ENCODE assay signal across 7 cellular contexts in the genomic region with DNA sequence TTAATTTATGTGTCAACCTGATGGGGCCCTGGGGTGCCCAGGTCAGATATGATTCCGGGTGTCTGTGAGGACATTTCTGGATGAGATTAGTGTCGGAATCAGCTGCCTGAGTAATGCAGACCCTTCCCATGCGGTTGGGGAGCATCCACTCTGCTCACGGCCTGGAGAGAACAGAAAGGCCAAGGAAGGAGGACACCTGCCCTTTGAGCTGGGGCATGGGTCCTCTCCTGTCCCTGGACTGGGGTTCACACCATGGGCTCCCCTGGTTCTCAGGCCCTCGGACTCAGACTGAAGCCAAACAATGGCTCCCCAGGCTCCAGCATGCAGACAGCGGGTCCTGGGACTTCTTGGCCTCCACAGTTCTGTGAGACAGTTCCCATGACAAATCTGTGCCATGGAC.
"Had no signal": no experiment of that assay in that cellular context is flagged by ENCODE, and none has a peak within 500 bp of the region (broad histone marks: within the 10 kb centered on the region; RNA-seq: fewer than 3 reads in every experiment).

No MANE protein-coding gene starts in this region.

- H3K9me3 ChIP-seq: HAP-1 had no signal

- ATAC-seq: GM23338, HCT116 had no signal

- H3K4me3 ChIP-seq: GM23338, HAP-1 had no signal

- H3K4me1 ChIP-seq: HAP-1 had no signal

- H3K36me3 ChIP-seq: HAP-1 had no signal

- DNase-seq: H7, HFFc6, IMR-90 had no signal

- FAIRE-seq: HTR-8/SVneo had no signal

- H3K4me2 ChIP-seq: GM23338 had no signal

- H2AFZ ChIP-seq: GM23338 had no signal
